Comparison of ENCODE assay signal across 19 cellular contexts in the genomic region with DNA sequence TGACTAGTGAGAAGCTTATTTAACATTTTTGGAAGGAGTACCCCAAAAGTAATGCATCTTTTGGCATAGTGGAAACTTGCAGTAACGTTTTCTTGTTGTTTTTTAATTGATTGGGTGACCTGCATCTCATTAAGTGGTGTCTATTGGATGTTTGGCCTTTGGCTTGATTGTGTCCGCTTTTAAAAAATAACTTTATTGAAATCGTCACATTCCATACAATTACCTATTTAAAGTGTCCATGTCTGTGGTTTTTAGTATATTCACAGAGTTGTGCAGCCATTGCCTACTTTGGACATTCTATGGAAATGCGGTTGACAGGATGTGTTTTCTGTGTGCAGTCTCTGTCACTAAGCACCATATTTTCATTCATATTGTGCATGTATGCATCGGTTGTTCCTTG.
"Had no signal": no experiment of that assay in that cellular context is flagged by ENCODE, and none has a peak within 500 bp of the region (broad histone marks: within the 10 kb centered on the region; RNA-seq: fewer than 3 reads in every experiment).

No MANE protein-coding gene starts in this region.

- H3K27me3 Mint-ChIP-seq: naive thymus-derived CD4-positive, alpha-beta T cell; stimulated activated naive CD8-positive, alpha-beta T cell treated with anti-CD3 and anti-CD28 coated beads, Interleukin-15, amount 100 ng/mL, for 72 hours had no signal

- FAIRE-seq: islet of Langerhans had no signal

- H3K9me3 ChIP-seq: heart left ventricle, neutrophil, psoas muscle, right lobe of liver, testis, tibial nerve had no signal

- DNase-seq: cortex of kidney; dorsolateral prefrontal cortex; effector CD8-positive, alpha-beta T cell; foreskin melanocyte; heart left ventricle; hippocampal formation; kidney glomerular epithelial cell; naive thymus-derived CD4-positive, alpha-beta T cell; psoas muscle; retina; right lobe of liver; stimulated activated CD4-positive, alpha-beta T cell treated with anti-CD3 and anti-CD28 coated beads, Interleukin-4, amount 100 ng/mL, for 1 hour; stimulated activated CD8-positive, alpha-beta memory T cell treated with anti-CD3 and anti-CD28 coated beads, Interleukin-4, amount 100 ng/mL, for 48 hours; stimulated activated naive CD8-positive, alpha-beta T cell treated with anti-CD3 and anti-CD28 coated beads, Interleukin-15, amount 100 ng/mL, for 72 hours; testis had no signal

- H3K4me3 ChIP-seq: dorsolateral prefrontal cortex, heart left ventricle, psoas muscle, right lobe of liver, testis, tibial nerve had no signal

- ATAC-seq: heart left ventricle; naive thymus-derived CD4-positive, alpha-beta T cell; psoas muscle; right lobe of liver; stimulated activated effector memory CD8-positive, alpha-beta T cell treated with anti-CD3 and anti-CD28 coated beads, Interleukin-12 subunit alpha, Interleukin-12 subunit beta, amount 100 ng/mL, for 72 hours; stimulated activated naive CD8-positive, alpha-beta T cell treated with anti-CD3 and anti-CD28 coated beads, Interleukin-15, amount 100 ng/mL, for 72 hours had no signal

- H3K27ac ChIP-seq: dorsolateral prefrontal cortex, heart left ventricle, neutrophil, psoas muscle, right lobe of liver, testis, tibial nerve had no signal

- H3K27me3 ChIP-seq: dorsolateral prefrontal cortex, heart left ventricle, neutrophil, right lobe of liver, testis, tibial nerve had no signal

- H3K9me3 Mint-ChIP-seq: naive thymus-derived CD4-positive, alpha-beta T cell; stimulated activated effector memory CD8-positive, alpha-beta T cell treated with anti-CD3 and anti-CD28 coated beads, Interleukin-12 subunit alpha, Interleukin-12 subunit beta, amount 100 ng/mL, for 72 hours; stimulated activated naive CD8-positive, alpha-beta T cell treated with anti-CD3 and anti-CD28 coated beads, Interleukin-15, amount 100 ng/mL, for 72 hours had no signal

- H3K27ac Mint-ChIP-seq: stimulated activated naive CD8-positive, alpha-beta T cell treated with anti-CD3 and anti-CD28 coated beads, Interleukin-15, amount 100 ng/mL, for 72 hours had no signal

- H3K36me3 ChIP-seq: heart left ventricle, right lobe of liver, tibial nerve had no signal
